Comparison of ENCODE assay signal across 8 cellular contexts in the genomic region with DNA sequence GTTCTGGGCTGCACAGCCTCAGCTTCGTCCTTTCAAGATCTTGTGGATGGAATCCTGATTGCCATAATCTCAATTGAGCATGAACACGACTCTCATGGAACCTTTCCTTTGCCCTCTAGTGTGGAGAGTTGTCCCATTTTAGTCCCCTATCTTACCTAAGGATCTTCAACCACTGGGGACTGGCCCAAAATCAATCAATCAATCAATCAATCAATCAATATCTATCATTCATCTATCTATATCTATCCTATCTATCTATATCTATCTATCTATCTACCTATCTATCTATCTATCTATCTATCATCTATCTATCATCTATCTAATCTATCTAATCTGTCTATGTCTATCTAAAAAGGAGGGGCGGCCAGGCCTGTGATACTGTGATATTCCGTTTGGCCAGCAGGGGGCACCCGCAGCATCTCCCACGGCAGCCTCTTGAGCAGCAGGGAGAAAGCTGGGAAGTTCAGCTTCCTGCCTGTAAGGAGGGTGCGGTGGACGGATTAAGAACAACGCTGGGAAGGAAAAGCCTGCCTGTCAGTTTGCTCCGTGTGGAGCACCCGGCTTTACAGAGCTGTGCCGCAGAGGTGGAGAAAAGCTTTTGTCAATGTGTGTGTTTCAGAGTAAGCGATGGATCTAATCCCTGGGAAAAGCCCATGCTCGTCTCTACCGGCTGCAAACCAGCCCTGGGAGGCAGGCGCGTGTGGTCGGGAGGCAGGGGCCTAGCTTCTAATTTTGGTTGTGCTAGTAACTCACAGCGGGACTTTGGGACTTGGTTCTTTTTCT.
DNase-seq lines count a peak whose midpoint lies in the region; ATAC-seq, FAIRE-seq and TF ChIP-seq lines count a peak whose summit lies in the region.

No MANE protein-coding gene starts in this region.

- H3K4me3 ChIP-seq in esophagus (ENCODE audit: low read depth in 1 of 2, low read length in 2 of 2) (no peak overlapping the region), muscle layer of colon (ENCODE audit: low read depth in 1 of 2, low read length in 2 of 2) (peak overlapping the region in 1 of 2 donors; percentile 54)

- ATAC-seq in HG03457 (IDR thresholded peaks at IDR 0.05; ENCODE audit: unreplicated experiment): peak; percentile 75

- TF ChIP-seq CTCF in C4-2B (conservative IDR thresholded peaks at IDR 0.05): peak; percentile 95

- DNase-seq in GM19239 (ENCODE audit: insufficient read length, low spot score): peak; percentile 39
- peak; percentile 81 for DNase-seq in NCI-H82 treated with DMSO at 0.1 percent for 48 hours (lab: John Stamatoyannopoulos, UW; ENCODE audit: unreplicated experiment)
- peak; percentile 63 for DNase-seq in activated T-cell treated with anti-CD3 and anti-CD28 coated beads for 48 hours (ENCODE audit: low read depth)
- peak; percentile 17 to 46 for DNase-seq in stimulated activated CD8-positive, alpha-beta memory T cell treated with anti-CD3 and anti-CD28 coated beads, Interleukin-4, amount 100 ng/mL, for 4 hours (ENCODE audit: low read depth in 2 of 2, low spot score in 1 of 2)

- peak; percentile 60 for FAIRE-seq in GM19239 (lab: Jason Lieb, UNC)

- H3K9me3 ChIP-seq in esophagus (ENCODE audit: control insufficient read depth in 2 of 2, insufficient read depth in 1 of 2, low read depth in 1 of 2, low read length in 1 of 2) (peaks cover 0 to 4% of the 10 kb centered on the region in 2 donors), muscle layer of colon (ENCODE audit: low read length) (no peaks in the 10 kb centered on the region)

- 9 to 10% methylated on average over 19 of the region's 19 CpGs for WGBS in esophagus, 2 donors

- H3K36me3 ChIP-seq in esophagus (ENCODE audit: control insufficient read depth in 2 of 2, insufficient read depth in 2 of 2, low read length in 1 of 2) (no peaks in the 10 kb centered on the region), muscle layer of colon (ENCODE audit: insufficient read depth, low read length) (no peaks in the 10 kb centered on the region)

- H3K4me1 ChIP-seq in esophagus (ENCODE audit: control insufficient read depth in 2 of 2, insufficient read depth in 2 of 2, low read length in 1 of 2): peaks cover 0 to 3% of the 10 kb centered on the region in 2 donors
- H3K4me1 ChIP-seq in muscle layer of colon (ENCODE audit: insufficient read depth, low read length): peaks cover 3% of the 10 kb centered on the region

- H3K27me3 ChIP-seq in esophagus (ENCODE audit: control insufficient read depth in 1 of 2, insufficient read depth in 2 of 2, low read length in 2 of 2): no peaks in the 10 kb centered on the region
- H3K27me3 ChIP-seq in muscle layer of colon (ENCODE audit: control insufficient read depth in 1 of 2, insufficient read depth in 2 of 2, low read length in 2 of 2): no peaks in the 10 kb centered on the region

- peak overlapping the region; percentile 34 for H3K9ac ChIP-seq in muscle layer of colon (ENCODE audit: low read length)

- H3K27ac ChIP-seq in C4-2B (no peak overlapping the region), esophagus (ENCODE audit: low read depth in 2 of 2, low read length in 1 of 2) (peak overlapping the region; percentile 17 to 57), muscle layer of colon (ENCODE audit: low read depth, low read length) (peak overlapping the region; percentile 36)
